In the genomic region with DNA sequence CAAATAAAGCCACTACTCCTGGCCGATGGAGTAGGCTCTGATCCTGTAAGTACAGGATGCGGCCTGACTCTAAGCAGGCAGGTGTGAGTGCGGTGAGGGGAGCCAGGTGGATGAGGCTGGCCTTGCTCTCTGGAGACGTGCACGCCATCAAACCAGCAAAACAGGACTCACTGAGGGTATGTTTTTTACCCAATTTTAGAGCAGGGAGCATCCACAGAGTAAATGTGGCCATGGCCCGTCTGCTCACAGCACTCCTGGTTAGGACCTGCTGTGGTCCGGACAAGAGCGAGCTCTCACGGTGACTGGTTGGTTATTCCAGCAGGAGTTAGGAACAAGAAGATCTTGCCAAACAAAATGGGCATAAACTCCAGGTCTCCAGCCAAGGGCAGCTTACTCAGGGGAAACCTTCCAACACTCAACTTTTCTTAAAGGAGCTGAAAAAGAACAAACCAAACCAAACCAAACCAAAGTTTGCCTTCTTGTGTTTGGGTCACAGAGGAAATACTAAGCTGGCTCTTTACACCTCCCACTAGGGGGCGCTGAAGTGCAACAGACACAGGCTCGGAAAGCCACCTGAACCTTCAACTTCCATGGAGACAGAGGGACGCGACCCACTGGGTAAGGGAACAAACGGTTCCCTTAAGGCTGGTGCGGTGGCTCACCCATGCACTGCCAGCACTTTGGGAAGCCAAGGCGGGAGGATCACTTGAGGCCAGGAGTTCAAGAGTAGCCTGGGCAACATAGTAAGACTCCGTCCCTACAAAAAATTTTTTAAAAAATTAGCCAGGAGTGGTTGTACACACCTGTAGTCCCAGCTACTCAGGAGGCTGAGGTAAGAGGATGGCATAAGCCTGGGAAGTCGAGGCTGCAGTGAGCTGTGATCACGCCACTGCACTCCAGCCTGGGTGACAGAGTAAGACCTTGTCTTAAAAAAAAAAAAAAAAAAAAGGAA, we compare ENCODE assay signal across 1 cellular context.
TF ChIP-seq lines count a peak whose summit lies in the region.

No MANE protein-coding gene starts in this region.

TF ChIP-seq in HepG2, 621 proteins besides CTCF, POLR2A, EP300 and RAD21 (continued from another document and continues in another):
- TF ChIP-seq KDM2A (CRISPR knock-in tag; IDR thresholded peaks at IDR 0.05; ENCODE audit: borderline replicate concordance, low read depth) (peak; percentile 34; the same call in 1 of the 2 replicates), ZNF550 (CRISPR knock-in tag; IDR thresholded peaks at IDR 0.05; ENCODE audit: borderline replicate concordance) (no peak), ZNF614 (CRISPR knock-in tag; IDR thresholded peaks at IDR 0.05; ENCODE audit: borderline replicate concordance) (0 out of 2 replicates have a peak, but pooled peaks have one; percentile 46), ZC3H4 (CRISPR knock-in tag; IDR thresholded peaks at IDR 0.05; ENCODE audit: borderline replicate concordance) (no peak), ISL2 (CRISPR knock-in tag; IDR thresholded peaks at IDR 0.05) (no peak), ARNT (IDR thresholded peaks at IDR 0.05) (no peak), ZFP1 (CRISPR knock-in tag; IDR thresholded peaks at IDR 0.05) (no peak), ZNF768 (CRISPR knock-in tag; IDR thresholded peaks at IDR 0.05) (no peak), PRPF4 (IDR thresholded peaks at IDR 0.05; ENCODE audit: low read depth, low read length, poor library complexity, severe bottlenecking) (no peak), PAX8 (CRISPR knock-in tag; IDR thresholded peaks at IDR 0.05; ENCODE audit: borderline replicate concordance) (no peak), FLYWCH1 (CRISPR knock-in tag; IDR thresholded peaks at IDR 0.05) (no peak), JDP2 (CRISPR knock-in tag; IDR thresholded peaks at IDR 0.05; ENCODE audit: borderline replicate concordance) (no peak), MTF1 (CRISPR knock-in tag; IDR thresholded peaks at IDR 0.05) (no peak), ZNF33B (CRISPR knock-in tag; IDR thresholded peaks at IDR 0.05) (no peak), NFATC3 (CRISPR knock-in tag; IDR thresholded peaks at IDR 0.05) (no peak), TP53 (CRISPR knock-in tag; conservative IDR thresholded peaks at IDR 0.05) (no peak), NRL (CRISPR knock-in tag; IDR thresholded peaks at IDR 0.05; ENCODE audit: borderline replicate concordance) (no peak), ZSCAN25 (CRISPR knock-in tag; IDR thresholded peaks at IDR 0.05) (no peak), SAP130 (CRISPR knock-in tag; IDR thresholded peaks at IDR 0.05; ENCODE audit: low read depth) (peak; percentile 53), TCF7L2 (IDR thresholded peaks at IDR 0.05; ENCODE audit: low read depth, low read length) (no peak), SNAI1 (CRISPR knock-in tag; IDR thresholded peaks at IDR 0.05; ENCODE audit: borderline replicate concordance) (no peak), ZNF441 (CRISPR knock-in tag; IDR thresholded peaks at IDR 0.05; ENCODE audit: borderline replicate concordance) (no peak), CCDC6 (CRISPR knock-in tag; IDR thresholded peaks at IDR 0.05) (no peak), FOXM1 (CRISPR knock-in tag; IDR thresholded peaks at IDR 0.05) (no peak), HDAC2 (CRISPR knock-in tag; IDR thresholded peaks at IDR 0.05) (no peak), ZBTB38 (CRISPR knock-in tag; IDR thresholded peaks at IDR 0.05) (no peak), HDAC1 (CRISPR knock-in tag; IDR thresholded peaks at IDR 0.05) (no peak), DPF2 (CRISPR knock-in tag; IDR thresholded peaks at IDR 0.05; ENCODE audit: borderline replicate concordance, low read depth) (no peak), CHD2 (IDR thresholded peaks at IDR 0.05; ENCODE audit: low read depth, low read length) (no peak), ZNF777 (CRISPR knock-in tag; IDR thresholded peaks at IDR 0.05) (no peak), ZNF562 (CRISPR knock-in tag; IDR thresholded peaks at IDR 0.05; ENCODE audit: borderline replicate concordance) (no peak), TOE1 (CRISPR knock-in tag; IDR thresholded peaks at IDR 0.05) (no peak), RELA (CRISPR knock-in tag; IDR thresholded peaks at IDR 0.05) (no peak), ZNF605 (CRISPR knock-in tag; IDR thresholded peaks at IDR 0.05) (no peak), ZNF337 (CRISPR knock-in tag; IDR thresholded peaks at IDR 0.05; ENCODE audit: borderline replicate concordance, low read depth) (no peak), TEAD3 (CRISPR knock-in tag; optimal IDR thresholded peaks at IDR 0.05; ENCODE audit: borderline replicate concordance) (no peak), SP140L (CRISPR knock-in tag; IDR thresholded peaks at IDR 0.05; ENCODE audit: borderline replicate concordance) (no peak), ZNF431 (CRISPR knock-in tag; IDR thresholded peaks at IDR 0.05; ENCODE audit: borderline replicate concordance, low read depth) (no peak), ZNF75D (CRISPR knock-in tag; IDR thresholded peaks at IDR 0.05; ENCODE audit: borderline replicate concordance) (no peak), HOXA5 (CRISPR knock-in tag; IDR thresholded peaks at IDR 0.05) (peak; percentile 40; the same call in 1 of the 2 replicates), POLR2G (IDR thresholded peaks at IDR 0.05; ENCODE audit: low read depth, low read length) (no peak)
- TF ChIP-seq, protein P1, sequence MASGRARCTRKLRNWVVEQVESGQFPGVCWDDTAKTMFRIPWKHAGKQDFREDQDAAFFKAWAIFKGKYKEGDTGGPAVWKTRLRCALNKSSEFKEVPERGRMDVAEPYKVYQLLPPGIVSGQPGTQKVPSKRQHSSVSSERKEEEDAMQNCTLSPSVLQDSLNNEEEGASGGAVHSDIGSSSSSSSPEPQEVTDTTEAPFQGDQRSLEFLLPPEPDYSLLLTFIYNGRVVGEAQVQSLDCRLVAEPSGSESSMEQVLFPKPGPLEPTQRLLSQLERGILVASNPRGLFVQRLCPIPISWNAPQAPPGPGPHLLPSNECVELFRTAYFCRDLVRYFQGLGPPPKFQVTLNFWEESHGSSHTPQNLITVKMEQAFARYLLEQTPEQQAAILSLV (CRISPR knock-in tag; IDR thresholded peaks at IDR 0.05; ENCODE audit: borderline replicate concordance), result no peak
- TF ChIP-seq, protein P2, sequence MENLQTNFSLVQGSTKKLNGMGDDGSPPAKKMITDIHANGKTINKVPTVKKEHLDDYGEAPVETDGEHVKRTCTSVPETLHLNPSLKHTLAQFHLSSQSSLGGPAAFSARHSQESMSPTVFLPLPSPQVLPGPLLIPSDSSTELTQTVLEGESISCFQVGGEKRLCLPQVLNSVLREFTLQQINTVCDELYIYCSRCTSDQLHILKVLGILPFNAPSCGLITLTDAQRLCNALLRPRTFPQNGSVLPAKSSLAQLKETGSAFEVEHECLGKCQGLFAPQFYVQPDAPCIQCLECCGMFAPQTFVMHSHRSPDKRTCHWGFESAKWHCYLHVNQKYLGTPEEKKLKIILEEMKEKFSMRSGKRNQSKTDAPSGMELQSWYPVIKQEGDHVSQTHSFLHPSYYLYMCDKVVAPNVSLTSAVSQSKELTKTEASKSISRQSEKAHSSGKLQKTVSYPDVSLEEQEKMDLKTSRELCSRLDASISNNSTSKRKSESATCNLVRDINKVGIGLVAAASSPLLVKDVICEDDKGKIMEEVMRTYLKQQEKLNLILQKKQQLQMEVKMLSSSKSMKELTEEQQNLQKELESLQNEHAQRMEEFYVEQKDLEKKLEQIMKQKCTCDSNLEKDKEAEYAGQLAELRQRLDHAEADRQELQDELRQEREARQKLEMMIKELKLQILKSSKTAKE (CRISPR knock-in tag; IDR thresholded peaks at IDR 0.05; ENCODE audit: borderline replicate concordance), result no peak
- TF ChIP-seq, protein P3, sequence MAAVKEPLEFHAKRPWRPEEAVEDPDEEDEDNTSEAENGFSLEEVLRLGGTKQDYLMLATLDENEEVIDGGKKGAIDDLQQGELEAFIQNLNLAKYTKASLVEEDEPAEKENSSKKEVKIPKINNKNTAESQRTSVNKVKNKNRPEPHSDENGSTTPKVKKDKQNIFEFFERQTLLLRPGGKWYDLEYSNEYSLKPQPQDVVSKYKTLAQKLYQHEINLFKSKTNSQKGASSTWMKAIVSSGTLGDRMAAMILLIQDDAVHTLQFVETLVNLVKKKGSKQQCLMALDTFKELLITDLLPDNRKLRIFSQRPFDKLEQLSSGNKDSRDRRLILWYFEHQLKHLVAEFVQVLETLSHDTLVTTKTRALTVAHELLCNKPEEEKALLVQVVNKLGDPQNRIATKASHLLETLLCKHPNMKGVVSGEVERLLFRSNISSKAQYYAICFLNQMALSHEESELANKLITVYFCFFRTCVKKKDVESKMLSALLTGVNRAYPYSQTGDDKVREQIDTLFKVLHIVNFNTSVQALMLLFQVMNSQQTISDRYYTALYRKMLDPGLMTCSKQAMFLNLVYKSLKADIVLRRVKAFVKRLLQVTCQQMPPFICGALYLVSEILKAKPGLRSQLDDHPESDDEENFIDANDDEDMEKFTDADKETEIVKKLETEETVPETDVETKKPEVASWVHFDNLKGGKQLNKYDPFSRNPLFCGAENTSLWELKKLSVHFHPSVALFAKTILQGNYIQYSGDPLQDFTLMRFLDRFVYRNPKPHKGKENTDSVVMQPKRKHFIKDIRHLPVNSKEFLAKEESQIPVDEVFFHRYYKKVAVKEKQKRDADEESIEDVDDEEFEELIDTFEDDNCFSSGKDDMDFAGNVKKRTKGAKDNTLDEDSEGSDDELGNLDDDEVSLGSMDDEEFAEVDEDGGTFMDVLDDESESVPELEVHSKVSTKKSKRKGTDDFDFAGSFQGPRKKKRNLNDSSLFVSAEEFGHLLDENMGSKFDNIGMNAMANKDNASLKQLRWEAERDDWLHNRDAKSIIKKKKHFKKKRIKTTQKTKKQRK (IDR thresholded peaks at IDR 0.05; ENCODE audit: low read length), result no peak
- TF ChIP-seq, protein P4, sequence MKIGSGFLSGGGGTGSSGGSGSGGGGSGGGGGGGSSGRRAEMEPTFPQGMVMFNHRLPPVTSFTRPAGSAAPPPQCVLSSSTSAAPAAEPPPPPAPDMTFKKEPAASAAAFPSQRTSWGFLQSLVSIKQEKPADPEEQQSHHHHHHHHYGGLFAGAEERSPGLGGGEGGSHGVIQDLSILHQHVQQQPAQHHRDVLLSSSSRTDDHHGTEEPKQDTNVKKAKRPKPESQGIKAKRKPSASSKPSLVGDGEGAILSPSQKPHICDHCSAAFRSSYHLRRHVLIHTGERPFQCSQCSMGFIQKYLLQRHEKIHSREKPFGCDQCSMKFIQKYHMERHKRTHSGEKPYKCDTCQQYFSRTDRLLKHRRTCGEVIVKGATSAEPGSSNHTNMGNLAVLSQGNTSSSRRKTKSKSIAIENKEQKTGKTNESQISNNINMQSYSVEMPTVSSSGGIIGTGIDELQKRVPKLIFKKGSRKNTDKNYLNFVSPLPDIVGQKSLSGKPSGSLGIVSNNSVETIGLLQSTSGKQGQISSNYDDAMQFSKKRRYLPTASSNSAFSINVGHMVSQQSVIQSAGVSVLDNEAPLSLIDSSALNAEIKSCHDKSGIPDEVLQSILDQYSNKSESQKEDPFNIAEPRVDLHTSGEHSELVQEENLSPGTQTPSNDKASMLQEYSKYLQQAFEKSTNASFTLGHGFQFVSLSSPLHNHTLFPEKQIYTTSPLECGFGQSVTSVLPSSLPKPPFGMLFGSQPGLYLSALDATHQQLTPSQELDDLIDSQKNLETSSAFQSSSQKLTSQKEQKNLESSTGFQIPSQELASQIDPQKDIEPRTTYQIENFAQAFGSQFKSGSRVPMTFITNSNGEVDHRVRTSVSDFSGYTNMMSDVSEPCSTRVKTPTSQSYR (CRISPR knock-in tag; IDR thresholded peaks at IDR 0.05; ENCODE audit: borderline replicate concordance), result no peak
- TF ChIP-seq, protein P5, sequence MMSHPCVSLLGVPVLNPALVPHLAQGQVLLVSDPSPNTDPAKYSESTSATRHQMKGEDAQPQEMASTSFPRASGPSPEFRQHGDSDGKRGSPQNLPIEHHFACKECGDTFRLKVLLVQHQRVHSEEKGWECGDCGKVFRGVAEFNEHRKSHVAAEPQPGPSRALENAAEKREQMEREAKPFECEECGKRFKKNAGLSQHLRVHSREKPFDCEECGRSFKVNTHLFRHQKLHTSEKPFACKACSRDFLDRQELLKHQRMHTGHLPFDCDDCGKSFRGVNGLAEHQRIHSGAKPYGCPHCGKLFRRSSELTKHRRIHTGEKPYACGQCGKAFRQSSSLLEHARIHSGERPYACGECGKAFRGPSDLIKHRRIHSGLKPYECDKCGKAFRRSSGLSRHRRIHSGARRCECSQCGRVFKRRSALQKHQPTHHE (CRISPR knock-in tag; IDR thresholded peaks at IDR 0.05; ENCODE audit: borderline replicate concordance), result no peak
